ENCODE assay signal across 20 cellular contexts in genomic region chr20:46062151-46062550, GRCh38. TPM values are rescaled to one million over a fixed set of nuclear protein-coding genes. Genes with fewer than 3 reads are reported as not detected.
DNase-seq lines count a peak whose midpoint lies in the region; ATAC-seq and TF ChIP-seq lines count a peak whose summit lies in the region.
"Had no signal": no experiment of that assay in that cellular context is flagged by ENCODE, and none has a peak within 500 bp of the region (broad histone marks: within the 10 kb centered on the region; RNA-seq: fewer than 3 reads in every experiment).

No MANE protein-coding gene starts in this region.

- 91 to 96% methylated on average over 3 to 4 of the region's 4 CpGs for WGBS in endodermal cell (ENCODE audit: insufficient coverage in 1 of 2, insufficient read length in 1 of 2), 2 experiments

- peaks cover 25% of the 10 kb centered on the region for H3K27me3 Mint-ChIP-seq in endodermal cell (ENCODE audit: insufficient read depth)

- H3K4me1 Mint-ChIP-seq in endodermal cell, result peaks cover 7% of the 10 kb centered on the region

- H3K9me3 ChIP-seq in WERI-Rb-1 (ENCODE audit: severe bottlenecking) (no peaks in the 10 kb centered on the region), endodermal cell (ENCODE audit: control insufficient read depth, low read length) (no peaks in the 10 kb centered on the region)

- H3K27me3 ChIP-seq in WERI-Rb-1 (ENCODE audit: insufficient read depth, low read depth, severe bottlenecking) (no peaks in the 10 kb centered on the region), endodermal cell (ENCODE audit: control insufficient read depth, insufficient read depth, low read length, poor library complexity, severe bottlenecking) (peaks cover 29% of the 10 kb centered on the region)

- no peaks in the 10 kb centered on the region for H3K9me3 Mint-ChIP-seq in endodermal cell
- H3K9me3 Mint-ChIP-seq: H9 had no signal

- no peak overlapping the region for H3K9ac ChIP-seq in endodermal cell (ENCODE audit: extremely low read depth, low read length, poor library complexity, severe bottlenecking)

- no peak overlapping the region for H3K27ac ChIP-seq in WERI-Rb-1
- H3K27ac ChIP-seq in endodermal cell (ENCODE audit: low read depth, low read length), result no peak overlapping the region

- H3K4me3 Mint-ChIP-seq in endodermal cell, result no peak overlapping the region
- H3K4me3 Mint-ChIP-seq: CD14-positive monocyte, H9 had no signal

- TF ChIP-seq CTCF in WERI-Rb-1 (IDR thresholded peaks at IDR 0.05; ENCODE audit: low read depth, low read length), result no peak
- no peak for TF ChIP-seq CTCF in endodermal cell (conservative IDR thresholded peaks at IDR 0.05)

- H3K4me1 ChIP-seq in endodermal cell (ENCODE audit: control insufficient read depth, insufficient read depth, low read length), result no peaks in the 10 kb centered on the region

- peaks cover 81% of the 10 kb centered on the region for H3K36me3 ChIP-seq in WERI-Rb-1
- peaks cover 61% of the 10 kb centered on the region for H3K36me3 ChIP-seq in endodermal cell (ENCODE audit: control insufficient read depth, insufficient read depth, low read length)

- H3K27ac Mint-ChIP-seq in endodermal cell, result no peak overlapping the region
- H3K27ac Mint-ChIP-seq: H9 had no signal

- peak; percentile 47 for DNase-seq in activated CD8-positive, alpha-beta memory T cell treated with anti-CD3 and anti-CD28 coated beads for 24 hours
- no peak for DNase-seq in activated CD8-positive, alpha-beta memory T cell treated with anti-CD3 and anti-CD28 coated beads, Interleukin-2, amount 50 U/mL, for 48 hours
- DNase-seq in WERI-Rb-1, result peak; percentile 35
- peak; percentile 22 for DNase-seq in endodermal cell
- peak; percentile 7 for DNase-seq in superior temporal gyrus (ENCODE audit: extremely low spot score)
- no peak for DNase-seq in medulla oblongata (ENCODE audit: extremely low spot score)
- no peak for DNase-seq in T1000 (lab: John Stamatoyannopoulos, UW)
- DNase-seq: Calu3, H9, Karpas-422, MM.1S, NCI-H1105 treated with DMSO at 0.1 percent for 48 hours, NCI-H187, NCI-H774, Right ventricle myocardium superior had no signal

- ATAC-seq in GM18907 (IDR thresholded peaks at IDR 0.05; ENCODE audit: unreplicated experiment), result no peak
- ATAC-seq: Panc1 had no signal

- H3K36me3 Mint-ChIP-seq in endodermal cell (ENCODE audit: low read depth), result peaks cover 62% of the 10 kb centered on the region

- no peak overlapping the region for H3K4me3 ChIP-seq in WERI-Rb-1 (ENCODE audit: low read depth, low read length)
- H3K4me3 ChIP-seq in endodermal cell (ENCODE audit: low read length), result no peak overlapping the region

RNA-seq across cellular contexts. Expression of gene NCOA5, which starts 27.6 kb away (rescaled TPM):
- 10 to 100 TPM; 19.3 to 28.7 TPM for total RNA-seq in endodermal cell
- polyA plus RNA-seq in endodermal cell (2013, experiment 1 of 2), result 26.8 TPM
- 25.4 TPM for polyA plus RNA-seq in endodermal cell (2013, experiment 2 of 2)

RNA-seq across cellular contexts. Expression of gene SLC12A5, which starts 33.1 kb away (rescaled TPM):
- 10 to 100 TPM in 1 of 2 donors, 1 to 10 TPM in 1; 5.7 to 10.2 TPM for total RNA-seq in endodermal cell
- 7.2 TPM for polyA plus RNA-seq in endodermal cell (2013, experiment 1 of 2)
- polyA plus RNA-seq in endodermal cell (2013, experiment 2 of 2), result 7.4 TPM
- total RNA-seq: Daoy, NCI-H460, Right ventricle myocardium superior had no signal
- polyA plus RNA-seq: CD14-positive monocyte had no signal

RNA-seq across cellular contexts. Expression of gene MMP9, which starts 53.4 kb away (rescaled TPM):
- total RNA-seq in endodermal cell, result under 1 TPM; 0.15 to 0.29 TPM
- polyA plus RNA-seq in endodermal cell (2013, experiment 1 of 2), result 0.32 TPM
- polyA plus RNA-seq in endodermal cell (2013, experiment 2 of 2), result 0.83 TPM
- total RNA-seq: Calu3, NCI-H460 had no signal

RNA-seq across cellular contexts. Expression of gene CD40, which starts 56.0 kb away (rescaled TPM):
- 10 to 100 TPM in 1 of 2 donors, 1 to 10 TPM in 1; 9.0 to 16.4 TPM for total RNA-seq in endodermal cell
- polyA plus RNA-seq in endodermal cell (2013, experiment 1 of 2), result 5.4 TPM
- 5.1 TPM for polyA plus RNA-seq in endodermal cell (2013, experiment 2 of 2)

Comparison
In these comparisons a context has a peak if more than half of its experiments do, and no peak if none do; other contexts are left out.
1. DNase-seq: peak in activated CD8-positive, alpha-beta memory T cell treated with anti-CD3 and anti-CD28 coated beads for 24 hours (single experiment), WERI-Rb-1 (single experiment), endodermal cell (single experiment) and superior temporal gyrus (single experiment); none in activated CD8-positive, alpha-beta memory T cell treated with anti-CD3 and anti-CD28 coated beads, Interleukin-2, amount 50 U/mL, for 48 hours (single experiment), medulla oblongata (single experiment) and T1000 (single experiment).